13 cellular contexts compared by ENCODE assay signal in the genomic region with DNA sequence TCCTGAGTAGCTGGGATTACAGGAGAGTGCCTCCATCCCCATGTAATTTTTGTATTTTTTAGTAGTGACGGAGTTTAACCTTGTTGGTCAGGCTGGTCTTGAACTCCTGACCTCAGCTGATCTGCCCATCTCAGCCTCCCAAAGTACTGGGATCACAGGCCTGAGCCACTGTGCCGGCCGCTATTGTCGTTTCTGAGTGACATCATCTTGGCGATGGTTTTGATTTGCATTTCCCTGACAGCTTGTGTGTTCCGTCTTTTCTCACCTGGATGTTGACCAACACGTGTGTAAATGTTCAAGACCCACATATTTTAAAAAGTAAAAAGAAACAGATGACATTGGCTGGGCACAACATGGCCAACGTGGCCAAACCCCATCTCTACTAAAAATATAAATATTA. TPM values are rescaled to one million over a fixed set of nuclear protein-coding genes. Genes with fewer than 3 reads are reported as not detected.
DNase-seq lines count a peak whose midpoint lies in the region; ATAC-seq and TF ChIP-seq lines count a peak whose summit lies in the region.
"Had no signal": no experiment of that assay in that cellular context is flagged by ENCODE, and none has a peak within 500 bp of the region (broad histone marks: within the 10 kb centered on the region; RNA-seq: fewer than 3 reads in every experiment).

No MANE protein-coding gene starts in this region.

- intact Hi-C loops in gastrocnemius medialis (cut with DNase I; ENCODE audit: low total_unique reads) = loop anchor here (2.0 to 10.0 kb wide), 6 partner anchors 13 to 1311 kb away; partner anchors contain the start of genes GPX4, MIDN and MKNK2

- H3K4me1 ChIP-seq in BLaER1 treated with 17β-estradiol and CSF1 and Interleukin-3, amounts not matched to agents 10 nM and 100 nM = peaks cover 42 to 72% (median 66%) of the 10 kb centered on the region in 10 experiments
- peaks cover 39 to 43% of the 10 kb centered on the region in 2 donors for H3K4me1 ChIP-seq in gastrocnemius medialis

- DNase-seq in GM12865 (ENCODE audit: low read depth) (peak; percentile 73), immature natural killer cell (no peak), gastrocnemius medialis (no peak), NOMO-1 (lab: John Stamatoyannopoulos, UW; ENCODE audit: unreplicated experiment in 2 of 2) (no peak), NCI-H2107 treated with DMSO at 0.1 percent for 48 hours (lab: John Stamatoyannopoulos, UW; ENCODE audit: unreplicated experiment) (no peak)
- DNase-seq in activated naive CD4-positive, alpha-beta T cell treated with anti-CD3 and anti-CD28 coated beads, Interleukin-2, amount 50 U/mL, for 16 hours = no peak
- DNase-seq: activated T-cell treated with anti-CD3 and anti-CD28 coated beads, Interleukin-2, amount 50 U/mL, for 1 hour; MG63; NCI-H1694; T-helper 9 cell had no signal

- H3K4me1 Mint-ChIP-seq in immature natural killer cell = peaks cover 27 to 35% of the 10 kb centered on the region in 2 donors

- H3K4me3 ChIP-seq in BLaER1 treated with 17β-estradiol and CSF1 and Interleukin-3, amounts not matched to agents 10 nM and 100 nM = no peak overlapping the region
- no peak overlapping the region for H3K4me3 ChIP-seq in GM12865 (ENCODE audit: low read depth, low read length)
- peak overlapping the region; percentile 36 to 53 (median 47) for H3K4me3 ChIP-seq in gastrocnemius medialis
- H3K4me3 ChIP-seq: MG63 had no signal

- H3K9ac ChIP-seq in BLaER1 treated with 17β-estradiol and CSF1 and Interleukin-3, amounts not matched to agents 10 nM and 100 nM = peak overlapping the region in 4 of 11 experiments; percentile 22 to 62 (median 38); a peak in 2 of 22 replicates

- peak overlapping the region in 3 of 5 donors; percentile 38 to 49 (median 41) for H3K4me3 Mint-ChIP-seq in immature natural killer cell

- peaks cover 10 to 21% (median 13%) of the 10 kb centered on the region in 3 donors for H3K27me3 Mint-ChIP-seq in immature natural killer cell (ENCODE audit: low read depth in 3 of 3)

- no peaks in the 10 kb centered on the region for H3K27me3 ChIP-seq in BLaER1 treated with 17β-estradiol and CSF1 and Interleukin-3, amounts not matched to agents 10 nM and 100 nM
- no peaks in the 10 kb centered on the region for H3K27me3 ChIP-seq in gastrocnemius medialis
- H3K27me3 ChIP-seq: MG63 had no signal

- in situ Hi-C loops in gastrocnemius medialis (cut with MboI; ENCODE audit: low sequenced_read_pairs in 4 of 4) = loop anchor here in 1 of 4 donors (10.0 kb wide), 1 partner anchor 129 kb away; no protein-coding TSS in a partner anchor

- H3K27ac ChIP-seq in BLaER1 treated with 17β-estradiol and CSF1 and Interleukin-3, amounts not matched to agents 10 nM and 100 nM = 0 out of 22 replicates have a peak overlapping the region, but pooled peaks of 2 of the 11 experiments have one; percentile 9 to 10
- peak overlapping the region; percentile 95 to 100 (median 98) for H3K27ac ChIP-seq in gastrocnemius medialis
- H3K27ac ChIP-seq: C4-2B had no signal

- no peak for TF ChIP-seq POLR2A in gastrocnemius medialis (IDR thresholded peaks at IDR 0.05)

- ATAC-seq in gastrocnemius medialis = no peak
- ATAC-seq: left lobe of liver had no signal

- H3K9me3 Mint-ChIP-seq in immature natural killer cell = no peaks in the 10 kb centered on the region

- H3K4me2 ChIP-seq in BLaER1 treated with 17β-estradiol and CSF1 and Interleukin-3, amounts not matched to agents 10 nM and 100 nM = peak overlapping the region in 10 of 11 experiments; percentile 1 to 100 (median 99); a peak in 18 of 22 replicates

- H3K36me3 Mint-ChIP-seq in immature natural killer cell = no peaks in the 10 kb centered on the region

- H4K20me1 ChIP-seq in BLaER1 treated with 17β-estradiol and CSF1 and Interleukin-3, amounts not matched to agents 10 nM and 100 nM = peaks cover 0 to 8% (median 0%) of the 10 kb centered on the region in 11 experiments; a peak in 2 of 22 replicates

- TF ChIP-seq CTCF in GM12865 (IDR thresholded peaks at IDR 0.05; ENCODE audit: insufficient read depth, low read depth, low read length, missing control alignments) (no peak), gastrocnemius medialis (IDR thresholded peaks at IDR 0.05 in 4 of 5, conservative IDR thresholded peaks at IDR 0.05 in 1 of 5) (no peak)

- peaks cover 0 to 5% (median 0%) of the 10 kb centered on the region in 11 experiments; a peak in 3 of 22 replicates for H3K36me3 ChIP-seq in BLaER1 treated with 17β-estradiol and CSF1 and Interleukin-3, amounts not matched to agents 10 nM and 100 nM
- no peaks in the 10 kb centered on the region for H3K36me3 ChIP-seq in gastrocnemius medialis
- H3K36me3 ChIP-seq: MG63 had no signal

- H3K27ac Mint-ChIP-seq in immature natural killer cell = peak overlapping the region in 1 of 6 donors; percentile 66

- no peaks in the 10 kb centered on the region for H3K9me3 ChIP-seq in BLaER1 treated with 17β-estradiol and CSF1 and Interleukin-3, amounts not matched to agents 10 nM and 100 nM (replicated peaks in 1 of 11)
- no peaks in the 10 kb centered on the region for H3K9me3 ChIP-seq in gastrocnemius medialis
- H3K9me3 ChIP-seq: MG63 had no signal

RNA-seq across cellular contexts. Expression of gene MKNK2, which starts 12.8 kb away (rescaled TPM):
- 10 to 100 TPM; 22.7 to 39.2 (median 23.9) TPM for polyA plus RNA-seq in immature natural killer cell
- 1,000 to 10,000 TPM; 1,858 to 2,149 (median 1,965) TPM for total RNA-seq in gastrocnemius medialis

RNA-seq across cellular contexts. Expression of gene MOB3A, which starts 32.3 kb away (rescaled TPM):
- 100 to 1,000 TPM in 1 of 3 donors, 10 to 100 TPM in 2; 39.4 to 160 (median 42.2) TPM for polyA plus RNA-seq in immature natural killer cell
- total RNA-seq in gastrocnemius medialis = 10 to 100 TPM; 16.0 to 30.8 (median 22.2) TPM

RNA-seq across cellular contexts. Expression of gene IZUMO4, which starts 32.9 kb away (rescaled TPM):
- under 1 TPM in 1 of 3 donors, not detected in 2; 0.42 TPM for polyA plus RNA-seq in immature natural killer cell
- total RNA-seq in gastrocnemius medialis = 1 to 10 TPM in 1 of 4 donors, under 1 TPM in 1, not detected in 2; 0.93 to 1.4 TPM

RNA-seq across cellular contexts. Expression of gene BTBD2, which starts 48.3 kb away (rescaled TPM):
- 1 to 10 TPM; 2.6 to 4.4 (median 3.6) TPM for polyA plus RNA-seq in immature natural killer cell
- 10 to 100 TPM; 54.6 to 82.9 (median 63.6) TPM for total RNA-seq in gastrocnemius medialis

Comparison
In these comparisons a context has a peak if more than half of its experiments do, and no peak if none do; other contexts are left out.
1. H3K4me3 ChIP-seq: peak in gastrocnemius medialis (4 of 4); none in BLaER1 treated with 17β-estradiol and CSF1 and Interleukin-3, amounts not matched to agents 10 nM and 100 nM (0 of 10) and GM12865 (single experiment).